ENCODE assay signal across 12 cellular contexts in genomic region chr3:16318216-16318615, GRCh38. TPM values are rescaled to one million over a fixed set of nuclear protein-coding genes. Genes with fewer than 3 reads are reported as not detected.
A peak's percentile ranks its signal among the peaks of the same experiment; 100 is the strongest.
DNase-seq lines count a peak whose midpoint lies in the region; ATAC-seq and TF ChIP-seq lines count a peak whose summit lies in the region.
"Had no signal": no experiment of that assay in that cellular context is flagged by ENCODE, and none has a peak within 500 bp of the region (broad histone marks: within the 10 kb centered on the region; RNA-seq: fewer than 3 reads in every experiment).

No MANE protein-coding gene starts in this region.

- H3K27me3 ChIP-seq in OCI-LY3 (ENCODE audit: low read depth, low read length) (no peaks in the 10 kb centered on the region), smooth muscle cell (ENCODE audit: low read depth) (no peaks in the 10 kb centered on the region)

- H3K27ac ChIP-seq in OCI-LY3 (ENCODE audit: low read length) (peak overlapping the region; percentile 27), smooth muscle cell (ENCODE audit: low read depth) (no peak overlapping the region)

- H3K27ac Mint-ChIP-seq in activated CD8-positive, alpha-beta memory T cell treated with anti-CD3 and anti-CD28 coated beads, Interleukin-2, amount 10 ng/mL, durations not matched to agents 7 days and 5 days = peak overlapping the region; percentile 74
- H3K27ac Mint-ChIP-seq: memory B cell had no signal

- no peaks in the 10 kb centered on the region for H3K9me3 ChIP-seq in OCI-LY3 (ENCODE audit: insufficient read depth, low read length)
- no peaks in the 10 kb centered on the region for H3K9me3 ChIP-seq in smooth muscle cell (replicated peaks; ENCODE audit: low read depth)
- H3K9me3 ChIP-seq: SK-N-SH had no signal

- H3K36me3 ChIP-seq in OCI-LY3 (replicated peaks; ENCODE audit: low read depth, low read length) = peaks cover 90% of the 10 kb centered on the region
- H3K36me3 ChIP-seq in smooth muscle cell (ENCODE audit: low read depth) = no peaks in the 10 kb centered on the region

- CTCF ChIA-PET in activated CD8-positive, alpha-beta memory T cell treated with anti-CD3 and anti-CD28 coated beads, Interleukin-2, amount 10 ng/mL, durations not matched to agents 7 days and 5 days (lab: Charles Lee) = interaction anchor here (0.9 to 12.3 kb wide), 9 partner anchors 10 to 200 kb away, joined by 3 to 134 read pairs (median 11); partner anchors contain the start of genes DPH3 and OXNAD1

- no peak overlapping the region for H3K4me2 ChIP-seq in OCI-LY3 (ENCODE audit: low read length)
- H3K4me2 ChIP-seq in smooth muscle cell = peak overlapping the region; percentile 31
- H3K4me2 ChIP-seq: SK-N-SH had no signal

- no peak overlapping the region for H3K4me3 Mint-ChIP-seq in activated CD8-positive, alpha-beta memory T cell treated with anti-CD3 and anti-CD28 coated beads, Interleukin-2, amount 10 ng/mL, durations not matched to agents 7 days and 5 days
- H3K4me3 Mint-ChIP-seq: memory B cell had no signal

- peaks cover 20% of the 10 kb centered on the region for H3K79me2 ChIP-seq in OCI-LY3 (ENCODE audit: low read length)
- no peaks in the 10 kb centered on the region for H3K79me2 ChIP-seq in smooth muscle cell (ENCODE audit: low read depth)

- no peak overlapping the region for H2AFZ ChIP-seq in OCI-LY3 (ENCODE audit: low read depth, low read length)
- H2AFZ ChIP-seq in smooth muscle cell (ENCODE audit: low read depth) = no peak overlapping the region

- H4K20me1 ChIP-seq in OCI-LY3 (ENCODE audit: insufficient read depth, low read length) = peaks cover 43% of the 10 kb centered on the region
- no peaks in the 10 kb centered on the region for H4K20me1 ChIP-seq in smooth muscle cell (ENCODE audit: low read depth)

- no peak for DNase-seq in activated CD8-positive, alpha-beta memory T cell treated with anti-CD3 and anti-CD28 coated beads, Interleukin-2, amount 10 ng/mL, durations not matched to agents 7 days and 5 days
- DNase-seq in activated CD8-positive, alpha-beta memory T cell treated with anti-CD3 and anti-CD28 coated beads, Interleukin-2, amount 50 U/mL, for 48 hours = no peak
- DNase-seq in fibroblast of peridontal ligament (ENCODE audit: extremely low read depth) (peak; percentile 84), smooth muscle cell (lab: John Stamatoyannopoulos, UW; ENCODE audit: unreplicated experiment) (no peak), DMS79 treated with DMSO at 0.1 percent for 48 hours (lab: John Stamatoyannopoulos, UW) (no peak)
- no peak for DNase-seq in activated CD8-positive, alpha-beta memory T cell treated with anti-CD3 and anti-CD28 coated beads for 24 hours
- DNase-seq: activated CD4-positive, CD25-positive, alpha-beta regulatory T cell treated with anti-CD3 and anti-CD28 coated beads, Interleukin-2, amount 50 U/mL, for 72 hours; NCI-H2171; SK-N-SH had no signal

- 47% methylated on average over 5 of the region's 5 CpGs for WGBS in smooth muscle cell (ENCODE audit: low lambda C conversion rate)

- H3K9ac ChIP-seq in OCI-LY3 (ENCODE audit: low read length) (no peak overlapping the region), smooth muscle cell (ENCODE audit: low read depth) (no peak overlapping the region)
- H3K9ac ChIP-seq: SK-N-SH had no signal

- no peaks in the 10 kb centered on the region for H3K27me3 Mint-ChIP-seq in activated CD8-positive, alpha-beta memory T cell treated with anti-CD3 and anti-CD28 coated beads, Interleukin-2, amount 10 ng/mL, durations not matched to agents 7 days and 5 days
- H3K27me3 Mint-ChIP-seq: memory B cell had no signal

- ATAC-seq in activated CD8-positive, alpha-beta memory T cell treated with anti-CD3 and anti-CD28 coated beads, Interleukin-2, amount 10 ng/mL, durations not matched to agents 7 days and 5 days = no peak
- ATAC-seq in GM21447 (IDR thresholded peaks at IDR 0.05; ENCODE audit: unreplicated experiment) = no peak

- H3K36me3 Mint-ChIP-seq in activated CD8-positive, alpha-beta memory T cell treated with anti-CD3 and anti-CD28 coated beads, Interleukin-2, amount 10 ng/mL, durations not matched to agents 7 days and 5 days = peaks cover 77% of the 10 kb centered on the region

- H3K4me3 ChIP-seq in OCI-LY3 (ENCODE audit: low read length) (no peak overlapping the region), smooth muscle cell (no peak overlapping the region)

- H3K4me1 Mint-ChIP-seq in activated CD8-positive, alpha-beta memory T cell treated with anti-CD3 and anti-CD28 coated beads, Interleukin-2, amount 10 ng/mL, durations not matched to agents 7 days and 5 days = peaks cover 70% of the 10 kb centered on the region
- H3K4me1 Mint-ChIP-seq: memory B cell had no signal

- no peaks in the 10 kb centered on the region for H3K9me3 Mint-ChIP-seq in activated CD8-positive, alpha-beta memory T cell treated with anti-CD3 and anti-CD28 coated beads, Interleukin-2, amount 10 ng/mL, durations not matched to agents 7 days and 5 days (ENCODE audit: low read depth)
- H3K9me3 Mint-ChIP-seq: memory B cell had no signal

- no peaks in the 10 kb centered on the region for H3F3A ChIP-seq in smooth muscle cell (ENCODE audit: low read depth)

- H3K4me1 ChIP-seq in OCI-LY3 (ENCODE audit: low read length) (peaks cover 23% of the 10 kb centered on the region), smooth muscle cell (ENCODE audit: low read depth) (no peaks in the 10 kb centered on the region)

- TF ChIP-seq CTCF in OCI-LY3 (IDR thresholded peaks at IDR 0.05; ENCODE audit: low read depth, low read length) (no peak), smooth muscle cell (IDR thresholded peaks at IDR 0.05; ENCODE audit: borderline replicate concordance, insufficient read depth, poor library complexity, severe bottlenecking) (no peak)

RNA-seq across cellular contexts. Expression of gene OXNAD1, which starts 53.2 kb away (rescaled TPM):
- total RNA-seq in activated CD8-positive, alpha-beta memory T cell treated with anti-CD3 and anti-CD28 coated beads, Interleukin-2, amount 10 ng/mL, durations not matched to agents 7 days and 5 days = 10 to 100 TPM; 44.9 to 47.4 TPM
- total RNA-seq in smooth muscle cell = 13.3 and 15.7 TPM in 2 replicates
- polyA plus RNA-seq in smooth muscle cell = 9.2 and 12.4 TPM in 2 replicates

RNA-seq across cellular contexts. Expression of gene DPH3, which starts 53.5 kb away (rescaled TPM):
- total RNA-seq in activated CD8-positive, alpha-beta memory T cell treated with anti-CD3 and anti-CD28 coated beads, Interleukin-2, amount 10 ng/mL, durations not matched to agents 7 days and 5 days = 10 to 100 TPM; 13.9 to 23.8 TPM
- 42.9 and 44.7 TPM in 2 replicates for total RNA-seq in smooth muscle cell
- polyA plus RNA-seq in smooth muscle cell = 69.5 and 78.8 TPM in 2 replicates
